In the genomic region with DNA sequence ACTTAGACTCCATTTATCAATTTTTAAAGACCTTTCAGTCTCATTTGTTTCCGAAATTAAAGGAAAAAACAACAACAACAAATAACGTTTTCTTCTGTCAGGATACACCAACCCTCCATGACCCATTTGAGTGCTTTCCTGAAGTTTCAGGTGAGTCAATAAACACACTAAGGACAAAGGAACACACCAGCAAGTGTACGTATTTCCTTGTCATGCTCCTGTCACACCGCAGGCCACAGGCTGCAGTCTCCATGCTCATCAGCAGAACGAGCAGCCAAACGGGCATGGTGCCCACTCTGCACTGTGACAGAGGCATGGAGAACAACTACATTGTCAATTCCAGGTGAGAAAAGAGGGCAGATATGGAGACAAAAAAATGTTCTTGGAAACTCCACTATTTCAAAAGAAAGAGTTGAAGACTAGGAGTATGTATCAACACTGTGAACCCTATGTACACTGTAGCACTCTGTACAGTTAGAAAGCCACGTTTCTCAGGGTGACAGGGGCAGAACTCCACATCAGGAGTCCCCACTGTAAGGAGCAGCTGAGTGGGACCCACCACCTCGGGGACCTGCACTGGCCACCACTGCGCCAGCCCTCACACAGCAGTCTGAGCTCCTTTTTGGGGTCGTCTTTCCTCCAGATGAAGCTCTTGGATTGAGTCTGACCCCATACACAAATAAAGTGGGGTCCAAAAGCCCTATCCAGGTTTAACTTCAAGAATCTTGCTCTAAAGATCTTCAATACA, we compare ENCODE assay signal across 7 cellular contexts. TPM values are rescaled to one million over a fixed set of nuclear protein-coding genes. Genes with fewer than 3 reads are reported as not detected.
DNase-seq lines count a peak whose midpoint lies in the region; ATAC-seq, FAIRE-seq and TF ChIP-seq lines count a peak whose summit lies in the region.

No MANE protein-coding gene starts in this region.

- peaks cover 12% of the 10 kb centered on the region for H3K9me1 ChIP-seq in keratinocyte (ENCODE audit: control insufficient read depth, extremely low read depth, insufficient read depth, low read length)

- intact Hi-C loops in ascending aorta (cut with DNase I), result loop anchor here (5.0 to 10.0 kb wide), 7 partner anchors 184 to 1454 kb away; partner anchors contain the start of genes C21orf58, CFAP410, PCBP3 and PCNT

- dilution Hi-C loops in keratinocyte (cut with MboI; ENCODE audit: extremely low pct_ligation_motif_present, low sequenced_read_pairs), result no loop called here

- peaks cover 52% of the 10 kb centered on the region for H4K20me1 ChIP-seq in keratinocyte (ENCODE audit: control insufficient read depth, extremely low read depth, insufficient read depth, low read length)

- peak; percentile 51 for DNase-seq in LoVo (ENCODE audit: low spot score)
- no peak for DNase-seq in ascending aorta (ENCODE audit: low spot score in 2 of 2)
- DNase-seq in keratinocyte (ENCODE audit: low read depth, low spot score), result no peak
- DNase-seq in HTR-8/SVneo (ENCODE audit: insufficient read length, low spot score), result no peak
- DNase-seq in NCI-H1694 treated with DMSO at 0.1 percent for 48 hours (lab: John Stamatoyannopoulos, UW), result no peak

- peak overlapping the region; percentile 95 to 98 for H3K27ac ChIP-seq in ascending aorta
- no peak overlapping the region for H3K27ac ChIP-seq in keratinocyte (ENCODE audit: control insufficient read depth, insufficient read depth, low read length)
- peak overlapping the region; percentile 92 for H3K27ac ChIP-seq in subcutaneous abdominal adipose tissue (ENCODE audit: low read depth, low read length)

- H3K9ac ChIP-seq in keratinocyte (ENCODE audit: control insufficient read depth, extremely low read depth, insufficient read depth, low read length) (no peak overlapping the region), subcutaneous abdominal adipose tissue (ENCODE audit: low read length in 5 of 5) (peak overlapping the region in 4 of 5 donors; percentile 15 to 88 (median 50))

- no peak for TF ChIP-seq CTCF in ascending aorta (IDR thresholded peaks at IDR 0.05)
- TF ChIP-seq CTCF in keratinocyte (optimal IDR thresholded peaks at IDR 0.05 in 1 of 3, IDR thresholded peaks at IDR 0.05 in 1 of 3, conservative IDR thresholded peaks at IDR 0.05 in 1 of 3; ENCODE audit: extremely low read depth in 1 of 3, insufficient read depth in 2 of 3, low read length in 3 of 3), result no peak

- no peaks in the 10 kb centered on the region for H3K9me3 ChIP-seq in ascending aorta
- no peaks in the 10 kb centered on the region for H3K9me3 ChIP-seq in keratinocyte (ENCODE audit: control insufficient read depth, low read depth, low read length)
- H3K9me3 ChIP-seq in subcutaneous abdominal adipose tissue (ENCODE audit: control insufficient read depth in 5 of 5, low read length in 5 of 5), result no peaks in the 10 kb centered on the region

- H3K36me3 ChIP-seq in ascending aorta (no peaks in the 10 kb centered on the region), keratinocyte (ENCODE audit: control insufficient read depth in 2 of 2, extremely low read depth in 1 of 2, insufficient read depth in 2 of 2, low read length in 2 of 2) (peaks cover 2 to 6% of the 10 kb centered on the region in 2 experiments), subcutaneous abdominal adipose tissue (ENCODE audit: control insufficient read depth in 5 of 5, insufficient read depth in 5 of 5, low read length in 5 of 5) (peaks cover 0 to 8% (median 3%) of the 10 kb centered on the region in 5 donors)

- H3K4me3 ChIP-seq in ascending aorta (peak overlapping the region; percentile 88 to 99), keratinocyte (ENCODE audit: control insufficient read depth in 2 of 3, extremely low read depth in 1 of 3, insufficient read depth in 2 of 3, low read depth in 1 of 3, low read length in 3 of 3) (no peak overlapping the region), subcutaneous abdominal adipose tissue (ENCODE audit: low read depth in 1 of 5, low read length in 5 of 5) (peak overlapping the region in 2 of 5 donors; percentile 28 to 75)

- H3K4me1 ChIP-seq in ascending aorta (peaks cover 29 to 57% of the 10 kb centered on the region in 2 donors), keratinocyte (ENCODE audit: control insufficient read depth, extremely low read depth, insufficient read depth, low read length) (peaks cover 46% of the 10 kb centered on the region), subcutaneous abdominal adipose tissue (ENCODE audit: control insufficient read depth in 5 of 5, insufficient read depth in 5 of 5, low read length in 5 of 5) (peaks cover 21 to 83% (median 78%) of the 10 kb centered on the region in 5 donors)

- ATAC-seq in HG02610 (IDR thresholded peaks at IDR 0.05; ENCODE audit: unreplicated experiment), result no peak

- H2AFZ ChIP-seq in keratinocyte (ENCODE audit: control insufficient read depth, low read length), result no peak overlapping the region

- FAIRE-seq in keratinocyte (lab: Jason Lieb, UNC) (no peak), HTR-8/SVneo (lab: Jason Lieb, UNC) (no peak)

- peak overlapping the region; percentile 4 for H3K4me2 ChIP-seq in keratinocyte (ENCODE audit: control insufficient read depth, extremely low read depth, insufficient read depth, low read depth, low read length)

- H3K79me2 ChIP-seq in keratinocyte (ENCODE audit: control insufficient read depth, insufficient read depth, low read length), result peaks cover 74% of the 10 kb centered on the region

- H3K27me3 ChIP-seq in ascending aorta, result no peaks in the 10 kb centered on the region
- no peaks in the 10 kb centered on the region for H3K27me3 ChIP-seq in keratinocyte (ENCODE audit: control insufficient read depth, extremely low read depth, insufficient read depth, low read length)
- H3K27me3 ChIP-seq in subcutaneous abdominal adipose tissue (ENCODE audit: control insufficient read depth in 5 of 5, insufficient read depth in 4 of 5, low read length in 5 of 5), result no peaks in the 10 kb centered on the region

RNA-seq across cellular contexts. Expression of gene PTTG1IP, which starts 2.6 kb away (rescaled TPM):
- 468 TPM for total RNA-seq in ascending aorta
- polyA plus RNA-seq in keratinocyte, result 132 to 140 TPM (median 137 TPM) in 3 replicates
- polyA plus RNA-seq in keratinocyte (2011; ENCODE audit: low read depth), result 97.7 TPM
- polyA plus RNA-seq in keratinocyte (2011; cell fraction: cytosol; rRNA removed), result 114 and 141 TPM in 2 replicates
- polyA plus RNA-seq in keratinocyte (2011; cell fraction: nucleus; rRNA removed), result 152 and 154 TPM in 2 replicates
- 111 and 120 TPM in 2 replicates for polyA plus RNA-seq in keratinocyte (2012; ENCODE audit: low replicate concordance)
- polyA minus RNA-seq in keratinocyte, result 69.3 to 118 TPM (median 90.8 TPM) in 3 replicates
- 232 TPM for polyA minus RNA-seq in keratinocyte (2011; cell fraction: cytosol; rRNA and poly(A)+ RNA removed)
- polyA minus RNA-seq in keratinocyte (2011; cell fraction: nucleus; rRNA and poly(A)+ RNA removed), result 92.1 and 106 TPM in 2 replicates

RNA-seq across cellular contexts. Expression of gene ITGB2, which starts 49.8 kb away (rescaled TPM):
- 65.5 TPM for total RNA-seq in ascending aorta
- 0.55 to 0.86 TPM (median 0.72 TPM) in 3 replicates for polyA plus RNA-seq in keratinocyte
- not detected for polyA plus RNA-seq in keratinocyte (2011; ENCODE audit: low read depth)
- 0.29 and 1.0 TPM in 2 replicates for polyA plus RNA-seq in keratinocyte (2011; cell fraction: cytosol; rRNA removed)
- 2.0 and 2.7 TPM in 2 replicates for polyA plus RNA-seq in keratinocyte (2011; cell fraction: nucleus; rRNA removed)
- 0.17 and 1.0 TPM in 2 replicates for polyA plus RNA-seq in keratinocyte (2012; ENCODE audit: low replicate concordance)
- polyA minus RNA-seq in keratinocyte, result 0.40 to 3.1 TPM (median 1.4 TPM) in 3 replicates
- polyA minus RNA-seq in keratinocyte (2011; cell fraction: cytosol; rRNA and poly(A)+ RNA removed), result 6.5 TPM
- polyA minus RNA-seq in keratinocyte (2011; cell fraction: nucleus; rRNA and poly(A)+ RNA removed), result 3.8 and 6.5 TPM in 2 replicates

RNA-seq across cellular contexts. Expression of gene SUMO3, which starts 53.1 kb away (rescaled TPM):
- total RNA-seq in ascending aorta, result 69.2 TPM
- 69.3 to 132 TPM (median 115 TPM) in 3 replicates for polyA plus RNA-seq in keratinocyte
- 21.6 TPM for polyA plus RNA-seq in keratinocyte (2011; ENCODE audit: low read depth)
- 134 and 154 TPM in 2 replicates for polyA plus RNA-seq in keratinocyte (2011; cell fraction: cytosol; rRNA removed)
- 33.1 and 37.7 TPM in 2 replicates for polyA plus RNA-seq in keratinocyte (2011; cell fraction: nucleus; rRNA removed)
- 51.1 and 105 TPM in 2 replicates for polyA plus RNA-seq in keratinocyte (2012; ENCODE audit: low replicate concordance)
- polyA minus RNA-seq in keratinocyte, result 62.1 to 83.9 TPM (median 66.2 TPM) in 3 replicates
- polyA minus RNA-seq in keratinocyte (2011; cell fraction: cytosol; rRNA and poly(A)+ RNA removed), result 103 TPM
- 13.4 and 18.2 TPM in 2 replicates for polyA minus RNA-seq in keratinocyte (2011; cell fraction: nucleus; rRNA and poly(A)+ RNA removed)

Comparison
In these comparisons a context has a peak if more than half of its experiments do, and no peak if none do; other contexts are left out.
1. H3K4me3 ChIP-seq: peak in ascending aorta (2 of 2); none in keratinocyte (0 of 3).